Comparison of ENCODE assay signal across 2 cellular contexts in the genomic region with DNA sequence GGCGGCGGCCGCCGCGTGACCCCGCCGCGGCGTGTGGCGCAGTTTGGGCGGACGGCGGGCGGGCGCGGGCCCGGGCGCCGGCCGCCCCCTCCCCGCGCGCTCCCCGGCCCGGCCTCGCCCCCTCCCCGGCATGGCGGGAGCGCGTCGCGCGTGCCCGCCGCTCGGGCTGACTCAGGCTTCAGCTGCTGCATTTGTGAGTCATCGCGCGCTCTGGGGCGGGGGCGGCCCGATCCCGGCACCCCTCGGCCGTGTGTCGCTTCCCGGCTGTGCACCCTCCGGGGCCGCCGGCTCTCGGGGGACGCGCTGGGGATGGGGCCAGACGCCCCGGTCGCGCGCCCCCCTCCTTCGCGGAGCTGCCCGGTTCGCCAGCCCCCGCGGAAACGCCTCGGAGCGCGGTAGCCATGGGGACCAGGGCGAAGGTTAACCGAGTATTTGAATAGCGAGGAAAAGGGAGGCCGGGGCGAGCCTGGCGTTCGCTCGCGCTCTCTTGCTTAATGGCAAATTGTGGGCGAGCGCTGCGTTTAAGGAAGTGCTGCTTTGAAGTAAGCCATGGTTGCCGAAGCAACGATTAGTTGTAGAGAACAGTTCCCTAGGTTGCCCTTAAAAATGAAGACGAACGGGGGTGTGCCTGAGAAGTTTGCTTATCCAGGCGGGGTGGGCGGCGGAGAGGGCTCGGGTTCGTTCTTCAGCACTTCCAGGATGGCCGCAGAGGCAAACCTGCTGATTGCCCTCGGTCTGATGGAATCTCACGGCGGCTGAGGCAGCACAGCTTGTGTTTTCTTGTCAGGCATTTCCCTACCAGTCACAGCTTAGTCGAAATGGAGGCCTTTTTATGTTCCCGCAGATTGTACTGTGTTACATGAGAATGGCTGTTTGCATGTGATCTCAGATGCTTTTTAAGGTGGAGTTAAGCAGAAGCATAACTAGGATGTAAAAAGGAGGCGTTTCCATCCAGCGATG.
TF ChIP-seq lines count a peak whose summit lies in the region.

No MANE protein-coding gene starts in this region.

TF ChIP-seq in Ishikawa, 13 proteins besides CTCF, POLR2A, EP300 and RAD21:
- TF ChIP-seq, protein P1, sequence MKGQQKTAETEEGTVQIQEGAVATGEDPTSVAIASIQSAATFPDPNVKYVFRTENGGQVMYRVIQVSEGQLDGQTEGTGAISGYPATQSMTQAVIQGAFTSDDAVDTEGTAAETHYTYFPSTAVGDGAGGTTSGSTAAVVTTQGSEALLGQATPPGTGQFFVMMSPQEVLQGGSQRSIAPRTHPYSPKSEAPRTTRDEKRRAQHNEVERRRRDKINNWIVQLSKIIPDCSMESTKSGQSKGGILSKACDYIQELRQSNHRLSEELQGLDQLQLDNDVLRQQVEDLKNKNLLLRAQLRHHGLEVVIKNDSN (IDR thresholded peaks at IDR 0.05) = peak; percentile 56; the same call in 1 of the 2 replicates
- no peak for TF ChIP-seq TCF12 (IDR thresholded peaks at IDR 0.05; ENCODE audit: low read depth)
- TF ChIP-seq EGR1 (IDR thresholded peaks at IDR 0.05) = peak; percentile 50; the same call in 1 of the 2 replicates

TF ChIP-seq in K562, 482 proteins besides CTCF, POLR2A, EP300 and RAD21 (continued from another document and continues in another):
- TF ChIP-seq HMGN3 (IDR thresholded peaks at IDR 0.05; ENCODE audit: borderline replicate concordance, extremely low read depth, insufficient read length, low read depth, low read length) = no peak
- TF ChIP-seq, protein P2, sequence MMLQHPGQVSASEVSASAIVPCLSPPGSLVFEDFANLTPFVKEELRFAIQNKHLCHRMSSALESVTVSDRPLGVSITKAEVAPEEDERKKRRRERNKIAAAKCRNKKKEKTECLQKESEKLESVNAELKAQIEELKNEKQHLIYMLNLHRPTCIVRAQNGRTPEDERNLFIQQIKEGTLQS (IDR thresholded peaks at IDR 0.05) = peak; percentile 77
- TF ChIP-seq, protein P2 (CRISPR knock-in tag; conservative IDR thresholded peaks at IDR 0.05) = no peak
- 0 out of 2 replicates have a peak, but pooled peaks have one; percentile 15 for TF ChIP-seq ZNF766 (CRISPR knock-in tag; conservative IDR thresholded peaks at IDR 0.05)
- TF ChIP-seq, protein P3, sequence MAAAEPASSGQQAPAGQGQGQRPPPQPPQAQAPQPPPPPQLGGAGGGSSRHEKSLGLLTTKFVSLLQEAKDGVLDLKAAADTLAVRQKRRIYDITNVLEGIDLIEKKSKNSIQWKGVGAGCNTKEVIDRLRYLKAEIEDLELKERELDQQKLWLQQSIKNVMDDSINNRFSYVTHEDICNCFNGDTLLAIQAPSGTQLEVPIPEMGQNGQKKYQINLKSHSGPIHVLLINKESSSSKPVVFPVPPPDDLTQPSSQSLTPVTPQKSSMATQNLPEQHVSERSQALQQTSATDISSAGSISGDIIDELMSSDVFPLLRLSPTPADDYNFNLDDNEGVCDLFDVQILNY (CRISPR knock-in tag; IDR thresholded peaks at IDR 0.05) = no peak
- TF ChIP-seq TOE1 (IDR thresholded peaks at IDR 0.05; ENCODE audit: borderline replicate concordance) = no peak
- no peak for TF ChIP-seq TOE1 (CRISPR knock-in tag; IDR thresholded peaks at IDR 0.05; ENCODE audit: borderline replicate concordance, low read depth)
- TF ChIP-seq GTF2E2 (tag; IDR thresholded peaks at IDR 0.05) = no peak
- no peak for TF ChIP-seq ASH1L (IDR thresholded peaks at IDR 0.05; ENCODE audit: borderline replicate concordance, low read depth, partially characterized antibody)
- no peak for TF ChIP-seq ZNF445 (CRISPR knock-in tag; IDR thresholded peaks at IDR 0.05; ENCODE audit: low read depth)
- TF ChIP-seq MTA1 (IDR thresholded peaks at IDR 0.05; ENCODE audit: borderline replicate concordance) = no peak
- no peak for TF ChIP-seq ZNF197 (CRISPR knock-in tag; IDR thresholded peaks at IDR 0.05; ENCODE audit: low read depth)
- TF ChIP-seq RBM15 (IDR thresholded peaks at IDR 0.05; ENCODE audit: insufficient read depth, low read length) = no peak
- TF ChIP-seq GATAD2A (IDR thresholded peaks at IDR 0.05) = no peak
- TF ChIP-seq TCF7L2 (IDR thresholded peaks at IDR 0.05; ENCODE audit: low read depth, low read length) = no peak
- no peak for TF ChIP-seq MEF2D (tag; conservative IDR thresholded peaks at IDR 0.05; ENCODE audit: low read depth)
- TF ChIP-seq, protein P4, sequence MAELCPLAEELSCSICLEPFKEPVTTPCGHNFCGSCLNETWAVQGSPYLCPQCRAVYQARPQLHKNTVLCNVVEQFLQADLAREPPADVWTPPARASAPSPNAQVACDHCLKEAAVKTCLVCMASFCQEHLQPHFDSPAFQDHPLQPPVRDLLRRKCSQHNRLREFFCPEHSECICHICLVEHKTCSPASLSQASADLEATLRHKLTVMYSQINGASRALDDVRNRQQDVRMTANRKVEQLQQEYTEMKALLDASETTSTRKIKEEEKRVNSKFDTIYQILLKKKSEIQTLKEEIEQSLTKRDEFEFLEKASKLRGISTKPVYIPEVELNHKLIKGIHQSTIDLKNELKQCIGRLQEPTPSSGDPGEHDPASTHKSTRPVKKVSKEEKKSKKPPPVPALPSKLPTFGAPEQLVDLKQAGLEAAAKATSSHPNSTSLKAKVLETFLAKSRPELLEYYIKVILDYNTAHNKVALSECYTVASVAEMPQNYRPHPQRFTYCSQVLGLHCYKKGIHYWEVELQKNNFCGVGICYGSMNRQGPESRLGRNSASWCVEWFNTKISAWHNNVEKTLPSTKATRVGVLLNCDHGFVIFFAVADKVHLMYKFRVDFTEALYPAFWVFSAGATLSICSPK (IDR thresholded peaks at IDR 0.05; ENCODE audit: borderline replicate concordance) = no peak
- TF ChIP-seq ZBTB1 (CRISPR knock-in tag; IDR thresholded peaks at IDR 0.05; ENCODE audit: borderline replicate concordance, low read depth) = no peak; the same call in 1 of the 2 replicates
- no peak for TF ChIP-seq CBX3 (IDR thresholded peaks at IDR 0.05; ENCODE audit: borderline replicate concordance in 1 of 2, low read length in 2 of 2)
- TF ChIP-seq, protein P5, sequence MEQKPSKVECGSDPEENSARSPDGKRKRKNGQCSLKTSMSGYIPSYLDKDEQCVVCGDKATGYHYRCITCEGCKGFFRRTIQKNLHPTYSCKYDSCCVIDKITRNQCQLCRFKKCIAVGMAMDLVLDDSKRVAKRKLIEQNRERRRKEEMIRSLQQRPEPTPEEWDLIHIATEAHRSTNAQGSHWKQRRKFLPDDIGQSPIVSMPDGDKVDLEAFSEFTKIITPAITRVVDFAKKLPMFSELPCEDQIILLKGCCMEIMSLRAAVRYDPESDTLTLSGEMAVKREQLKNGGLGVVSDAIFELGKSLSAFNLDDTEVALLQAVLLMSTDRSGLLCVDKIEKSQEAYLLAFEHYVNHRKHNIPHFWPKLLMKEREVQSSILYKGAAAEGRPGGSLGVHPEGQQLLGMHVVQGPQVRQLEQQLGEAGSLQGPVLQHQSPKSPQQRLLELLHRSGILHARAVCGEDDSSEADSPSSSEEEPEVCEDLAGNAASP (IDR thresholded peaks at IDR 0.05) = no peak
- TF ChIP-seq ZNF165 (CRISPR knock-in tag; IDR thresholded peaks at IDR 0.05; ENCODE audit: borderline replicate concordance) = no peak
- TF ChIP-seq, protein P6, sequence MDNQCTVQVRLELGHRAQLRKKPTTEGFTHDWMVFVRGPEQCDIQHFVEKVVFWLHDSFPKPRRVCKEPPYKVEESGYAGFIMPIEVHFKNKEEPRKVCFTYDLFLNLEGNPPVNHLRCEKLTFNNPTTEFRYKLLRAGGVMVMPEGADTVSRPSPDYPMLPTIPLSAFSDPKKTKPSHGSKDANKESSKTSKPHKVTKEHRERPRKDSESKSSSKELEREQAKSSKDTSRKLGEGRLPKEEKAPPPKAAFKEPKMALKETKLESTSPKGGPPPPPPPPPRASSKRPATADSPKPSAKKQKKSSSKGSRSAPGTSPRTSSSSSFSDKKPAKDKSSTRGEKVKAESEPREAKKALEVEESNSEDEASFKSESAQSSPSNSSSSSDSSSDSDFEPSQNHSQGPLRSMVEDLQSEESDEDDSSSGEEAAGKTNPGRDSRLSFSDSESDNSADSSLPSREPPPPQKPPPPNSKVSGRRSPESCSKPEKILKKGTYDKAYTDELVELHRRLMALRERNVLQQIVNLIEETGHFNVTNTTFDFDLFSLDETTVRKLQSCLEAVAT (IDR thresholded peaks at IDR 0.05) = no peak
- TF ChIP-seq, protein P7, sequence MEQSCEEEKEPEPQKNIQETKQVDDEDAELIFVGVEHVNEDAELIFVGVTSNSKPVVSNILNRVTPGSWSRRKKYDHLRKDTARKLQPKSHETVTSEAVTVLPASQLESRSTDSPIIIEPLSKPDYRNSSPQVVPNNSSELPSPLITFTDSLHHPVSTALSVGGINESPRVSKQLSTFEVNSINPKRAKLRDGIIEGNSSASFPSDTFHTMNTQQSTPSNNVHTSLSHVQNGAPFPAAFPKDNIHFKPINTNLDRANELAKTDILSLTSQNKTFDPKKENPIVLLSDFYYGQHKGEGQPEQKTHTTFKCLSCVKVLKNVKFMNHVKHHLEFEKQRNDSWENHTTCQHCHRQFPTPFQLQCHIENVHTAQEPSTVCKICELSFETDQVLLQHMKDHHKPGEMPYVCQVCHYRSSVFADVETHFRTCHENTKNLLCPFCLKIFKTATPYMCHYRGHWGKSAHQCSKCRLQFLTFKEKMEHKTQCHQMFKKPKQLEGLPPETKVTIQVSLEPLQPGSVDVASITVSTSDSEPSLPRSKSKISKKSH (CRISPR knock-in tag; IDR thresholded peaks at IDR 0.05) = no peak
- no peak for TF ChIP-seq RBM34 (IDR thresholded peaks at IDR 0.05; ENCODE audit: borderline replicate concordance, insufficient read depth, low read length)
- TF ChIP-seq ESRRA (IDR thresholded peaks at IDR 0.05; ENCODE audit: borderline replicate concordance, low read depth) = no peak
- TF ChIP-seq ZBTB17 (CRISPR knock-in tag; IDR thresholded peaks at IDR 0.05) = no peak
- TF ChIP-seq, protein P8, sequence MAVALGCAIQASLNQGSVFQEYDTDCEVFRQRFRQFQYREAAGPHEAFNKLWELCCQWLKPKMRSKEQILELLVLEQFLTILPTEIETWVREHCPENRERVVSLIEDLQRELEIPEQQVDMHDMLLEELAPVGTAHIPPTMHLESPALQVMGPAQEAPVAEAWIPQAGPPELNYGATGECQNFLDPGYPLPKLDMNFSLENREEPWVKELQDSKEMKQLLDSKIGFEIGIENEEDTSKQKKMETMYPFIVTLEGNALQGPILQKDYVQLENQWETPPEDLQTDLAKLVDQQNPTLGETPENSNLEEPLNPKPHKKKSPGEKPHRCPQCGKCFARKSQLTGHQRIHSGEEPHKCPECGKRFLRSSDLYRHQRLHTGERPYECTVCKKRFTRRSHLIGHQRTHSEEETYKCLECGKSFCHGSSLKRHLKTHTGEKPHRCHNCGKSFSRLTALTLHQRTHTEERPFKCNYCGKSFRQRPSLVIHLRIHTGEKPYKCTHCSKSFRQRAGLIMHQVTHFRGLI (CRISPR knock-in tag; IDR thresholded peaks at IDR 0.05) = no peak
- TF ChIP-seq ADNP (tag; IDR thresholded peaks at IDR 0.05) = no peak
- no peak for TF ChIP-seq ZFP1 (CRISPR knock-in tag; IDR thresholded peaks at IDR 0.05)
- TF ChIP-seq ETS2 (tag; IDR thresholded peaks at IDR 0.05; ENCODE audit: borderline replicate concordance, poor library complexity, severe bottlenecking) = no peak
- no peak for TF ChIP-seq POLR2AphosphoS2 (IDR thresholded peaks at IDR 0.05; ENCODE audit: low read length)
- TF ChIP-seq NBN (IDR thresholded peaks at IDR 0.05; ENCODE audit: low read depth) = no peak
- no peak for TF ChIP-seq ARID1B (IDR thresholded peaks at IDR 0.05)
- TF ChIP-seq POLR2G (IDR thresholded peaks at IDR 0.05; ENCODE audit: low read depth, low read length) = peak; percentile 55
- TF ChIP-seq SP1 (CRISPR knock-in tag; IDR thresholded peaks at IDR 0.05) = peak; percentile 50; the same call in 1 of the 2 replicates
- no peak for TF ChIP-seq NFXL1 (CRISPR knock-in tag; IDR thresholded peaks at IDR 0.05)
- TF ChIP-seq ZKSCAN3 (CRISPR knock-in tag; IDR thresholded peaks at IDR 0.05) = no peak
- TF ChIP-seq, protein P9, sequence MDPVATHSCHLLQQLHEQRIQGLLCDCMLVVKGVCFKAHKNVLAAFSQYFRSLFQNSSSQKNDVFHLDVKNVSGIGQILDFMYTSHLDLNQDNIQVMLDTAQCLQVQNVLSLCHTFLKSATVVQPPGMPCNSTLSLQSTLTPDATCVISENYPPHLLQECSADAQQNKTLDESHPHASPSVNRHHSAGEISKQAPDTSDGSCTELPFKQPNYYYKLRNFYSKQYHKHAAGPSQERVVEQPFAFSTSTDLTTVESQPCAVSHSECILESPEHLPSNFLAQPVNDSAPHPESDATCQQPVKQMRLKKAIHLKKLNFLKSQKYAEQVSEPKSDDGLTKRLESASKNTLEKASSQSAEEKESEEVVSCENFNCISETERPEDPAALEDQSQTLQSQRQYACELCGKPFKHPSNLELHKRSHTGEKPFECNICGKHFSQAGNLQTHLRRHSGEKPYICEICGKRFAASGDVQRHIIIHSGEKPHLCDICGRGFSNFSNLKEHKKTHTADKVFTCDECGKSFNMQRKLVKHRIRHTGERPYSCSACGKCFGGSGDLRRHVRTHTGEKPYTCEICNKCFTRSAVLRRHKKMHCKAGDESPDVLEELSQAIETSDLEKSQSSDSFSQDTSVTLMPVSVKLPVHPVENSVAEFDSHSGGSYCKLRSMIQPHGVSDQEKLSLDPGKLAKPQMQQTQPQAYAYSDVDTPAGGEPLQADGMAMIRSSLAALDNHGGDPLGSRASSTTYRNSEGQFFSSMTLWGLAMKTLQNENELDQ (CRISPR knock-in tag; IDR thresholded peaks at IDR 0.05; ENCODE audit: borderline replicate concordance) = no peak
- no peak for TF ChIP-seq ZNF324 (CRISPR knock-in tag; IDR thresholded peaks at IDR 0.05)
- TF ChIP-seq, protein P10, sequence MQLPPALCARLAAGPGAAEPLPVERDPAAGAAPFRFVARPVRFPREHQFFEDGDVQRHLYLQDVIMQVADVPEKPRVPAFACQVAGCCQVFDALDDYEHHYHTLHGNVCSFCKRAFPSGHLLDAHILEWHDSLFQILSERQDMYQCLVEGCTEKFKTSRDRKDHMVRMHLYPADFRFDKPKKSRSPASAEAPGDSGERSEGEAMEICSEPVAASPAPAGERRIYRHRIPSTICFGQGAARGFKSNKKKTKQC (CRISPR knock-in tag; IDR thresholded peaks at IDR 0.05) = no peak
- no peak for TF ChIP-seq KAT8 (IDR thresholded peaks at IDR 0.05; ENCODE audit: low read depth)
- TF ChIP-seq NFIX (CRISPR knock-in tag; IDR thresholded peaks at IDR 0.05; ENCODE audit: low read depth) = no peak
- no peak for TF ChIP-seq ARNT (IDR thresholded peaks at IDR 0.05)
- peak; percentile 58 for TF ChIP-seq FIP1L1 (IDR thresholded peaks at IDR 0.05; ENCODE audit: low read depth, low read length, poor library complexity, severe bottlenecking)
- TF ChIP-seq TEAD1 (CRISPR knock-in tag; IDR thresholded peaks at IDR 0.05) = no peak
